In genomic region chr3:61663728-61664492, GRCh38 we compare ENCODE assay signal across 1 cellular context.
TF ChIP-seq lines count a peak whose summit lies in the region.

No MANE protein-coding gene starts in this region.

TF ChIP-seq in HEK293, 187 proteins besides CTCF, POLR2A, EP300 and RAD21 (continued from another document and continues in another):
- TF ChIP-seq, protein P1, sequence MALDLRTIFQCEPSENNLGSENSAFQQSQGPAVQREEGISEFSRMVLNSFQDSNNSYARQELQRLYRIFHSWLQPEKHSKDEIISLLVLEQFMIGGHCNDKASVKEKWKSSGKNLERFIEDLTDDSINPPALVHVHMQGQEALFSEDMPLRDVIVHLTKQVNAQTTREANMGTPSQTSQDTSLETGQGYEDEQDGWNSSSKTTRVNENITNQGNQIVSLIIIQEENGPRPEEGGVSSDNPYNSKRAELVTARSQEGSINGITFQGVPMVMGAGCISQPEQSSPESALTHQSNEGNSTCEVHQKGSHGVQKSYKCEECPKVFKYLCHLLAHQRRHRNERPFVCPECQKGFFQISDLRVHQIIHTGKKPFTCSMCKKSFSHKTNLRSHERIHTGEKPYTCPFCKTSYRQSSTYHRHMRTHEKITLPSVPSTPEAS (tag by site-specific recombination; IDR thresholded peaks at IDR 0.05) = peak; percentile 43; the same call in 1 of the 2 replicates
- peak; percentile 88 for TF ChIP-seq KLF8 (tag by site-specific recombination; IDR thresholded peaks at IDR 0.05)
- TF ChIP-seq ZNF138 (tag by site-specific recombination; IDR thresholded peaks at IDR 0.05; ENCODE audit: borderline replicate concordance) = no peak
- TF ChIP-seq ZNF561 (tag by site-specific recombination; IDR thresholded peaks at IDR 0.05; ENCODE audit: borderline replicate concordance) = peak; percentile 57
- no peak for TF ChIP-seq ZNF211 (tag by site-specific recombination; IDR thresholded peaks at IDR 0.05; ENCODE audit: low read depth)
- no peak for TF ChIP-seq ZNF112 (tag by site-specific recombination; IDR thresholded peaks at IDR 0.05)
- no peak for TF ChIP-seq ZNF777 (tag by site-specific recombination; IDR thresholded peaks at IDR 0.05; ENCODE audit: borderline replicate concordance)
- TF ChIP-seq ZNF639 (tag by site-specific recombination; IDR thresholded peaks at IDR 0.05) = peak; percentile 83; the same call in 1 of the 2 replicates
- peak; percentile 84 for TF ChIP-seq ZBTB44 (tag by site-specific recombination; IDR thresholded peaks at IDR 0.05)
- peak; percentile 54 for TF ChIP-seq FEZF1 (tag by site-specific recombination; IDR thresholded peaks at IDR 0.05)
- 0 out of 2 replicates have a peak, but pooled peaks have one; percentile 42 for TF ChIP-seq ZNF2 (tag by site-specific recombination; IDR thresholded peaks at IDR 0.05)
- peak; percentile 91 for TF ChIP-seq ZNF18 (tag by site-specific recombination; IDR thresholded peaks at IDR 0.05)
- TF ChIP-seq ZNF174 (tag by site-specific recombination; IDR thresholded peaks at IDR 0.05) = no peak
- no peak for TF ChIP-seq ZNF214 (tag by site-specific recombination; IDR thresholded peaks at IDR 0.05; ENCODE audit: borderline replicate concordance)
- TF ChIP-seq OVOL3 (tag by site-specific recombination; IDR thresholded peaks at IDR 0.05) = 0 out of 2 replicates have a peak, but pooled peaks have one; percentile 60
- TF ChIP-seq TRIM28 (IDR thresholded peaks at IDR 0.05; ENCODE audit: borderline replicate concordance, low read length) = peak; percentile 22; the same call in 1 of the 2 replicates
- TF ChIP-seq ZNF433 (tag by site-specific recombination; IDR thresholded peaks at IDR 0.05; ENCODE audit: low read depth) = no peak
- TF ChIP-seq ZNF140 (tag by site-specific recombination; IDR thresholded peaks at IDR 0.05) = no peak
- no peak for TF ChIP-seq GLIS2 (tag by site-specific recombination; IDR thresholded peaks at IDR 0.05)
- no peak for TF ChIP-seq ZNF530 (tag by site-specific recombination; IDR thresholded peaks at IDR 0.05; ENCODE audit: low read depth)
- no peak for TF ChIP-seq ZNF76 (tag by site-specific recombination; IDR thresholded peaks at IDR 0.05; ENCODE audit: borderline replicate concordance, low read depth)
- no peak for TF ChIP-seq SP2 (tag by site-specific recombination; IDR thresholded peaks at IDR 0.05)
- TF ChIP-seq INSM2 (tag by site-specific recombination; IDR thresholded peaks at IDR 0.05) = peak; percentile 96
- TF ChIP-seq ZNF791 (tag by site-specific recombination; IDR thresholded peaks at IDR 0.05) = no peak
- TF ChIP-seq ZBTB21 (tag by site-specific recombination; IDR thresholded peaks at IDR 0.05) = peak; percentile 43
- TF ChIP-seq ZNF391 (tag by site-specific recombination; IDR thresholded peaks at IDR 0.05; ENCODE audit: borderline replicate concordance, low read depth) = peak; percentile 45; the same call in 1 of the 2 replicates
- TF ChIP-seq GLI2 (tag by site-specific recombination; IDR thresholded peaks at IDR 0.05; ENCODE audit: borderline replicate concordance, low read depth) = peak; percentile 14; the same call in 1 of the 2 replicates
- TF ChIP-seq PRDM2 (tag by site-specific recombination; IDR thresholded peaks at IDR 0.05; ENCODE audit: borderline replicate concordance) = no peak
- no peak for TF ChIP-seq ZNF571 (tag by site-specific recombination; IDR thresholded peaks at IDR 0.05)
- peak; percentile 81 for TF ChIP-seq ZNF366 (tag by site-specific recombination; conservative IDR thresholded peaks at IDR 0.05)
- TF ChIP-seq ZNF529 (tag by site-specific recombination; IDR thresholded peaks at IDR 0.05; ENCODE audit: insufficient replicate concordance) = no peak
- no peak for TF ChIP-seq HOXD13 (CRISPR knock-in tag; IDR thresholded peaks at IDR 0.05; ENCODE audit: borderline replicate concordance)
- TF ChIP-seq YY2 (tag by site-specific recombination; IDR thresholded peaks at IDR 0.05) = no peak
- TF ChIP-seq ZFHX2 (tag by site-specific recombination; conservative IDR thresholded peaks at IDR 0.05) = no peak
- peak; percentile 85 for TF ChIP-seq OSR2 (tag by site-specific recombination; IDR thresholded peaks at IDR 0.05)
- TF ChIP-seq KLF10 (tag by site-specific recombination; IDR thresholded peaks at IDR 0.05) = peak; percentile 97
- no peak for TF ChIP-seq SALL2 (tag by site-specific recombination; IDR thresholded peaks at IDR 0.05; ENCODE audit: borderline replicate concordance)
- no peak for TF ChIP-seq ZNF514 (tag by site-specific recombination; IDR thresholded peaks at IDR 0.05)
- TF ChIP-seq SCRT1 (tag by site-specific recombination; IDR thresholded peaks at IDR 0.05; ENCODE audit: borderline replicate concordance) = no peak
- peak; percentile 33; the same call in 1 of the 2 replicates for TF ChIP-seq SCRT2 (tag by site-specific recombination; IDR thresholded peaks at IDR 0.05)
- TF ChIP-seq, protein P2, sequence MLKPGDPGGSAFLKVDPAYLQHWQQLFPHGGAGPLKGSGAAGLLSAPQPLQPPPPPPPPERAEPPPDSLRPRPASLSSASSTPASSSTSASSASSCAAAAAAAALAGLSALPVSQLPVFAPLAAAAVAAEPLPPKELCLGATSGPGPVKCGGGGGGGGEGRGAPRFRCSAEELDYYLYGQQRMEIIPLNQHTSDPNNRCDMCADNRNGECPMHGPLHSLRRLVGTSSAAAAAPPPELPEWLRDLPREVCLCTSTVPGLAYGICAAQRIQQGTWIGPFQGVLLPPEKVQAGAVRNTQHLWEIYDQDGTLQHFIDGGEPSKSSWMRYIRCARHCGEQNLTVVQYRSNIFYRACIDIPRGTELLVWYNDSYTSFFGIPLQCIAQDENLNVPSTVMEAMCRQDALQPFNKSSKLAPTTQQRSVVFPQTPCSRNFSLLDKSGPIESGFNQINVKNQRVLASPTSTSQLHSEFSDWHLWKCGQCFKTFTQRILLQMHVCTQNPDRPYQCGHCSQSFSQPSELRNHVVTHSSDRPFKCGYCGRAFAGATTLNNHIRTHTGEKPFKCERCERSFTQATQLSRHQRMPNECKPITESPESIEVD (tag by site-specific recombination; IDR thresholded peaks at IDR 0.05) = peak; percentile 74
- TF ChIP-seq, protein P3, sequence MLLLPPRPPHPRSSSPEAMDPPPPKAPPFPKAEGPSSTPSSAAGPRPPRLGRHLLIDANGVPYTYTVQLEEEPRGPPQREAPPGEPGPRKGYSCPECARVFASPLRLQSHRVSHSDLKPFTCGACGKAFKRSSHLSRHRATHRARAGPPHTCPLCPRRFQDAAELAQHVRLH (tag by site-specific recombination; IDR thresholded peaks at IDR 0.05) = peak; percentile 68; the same call in 1 of the 2 replicates
- peak; percentile 43; the same call in 1 of the 2 replicates for TF ChIP-seq PRDM10 (tag by site-specific recombination; IDR thresholded peaks at IDR 0.05)
- peak; percentile 77 for TF ChIP-seq ZXDB (tag by site-specific recombination; IDR thresholded peaks at IDR 0.05)
